Comparison of ENCODE assay signal across 19 cellular contexts in the genomic region with DNA sequence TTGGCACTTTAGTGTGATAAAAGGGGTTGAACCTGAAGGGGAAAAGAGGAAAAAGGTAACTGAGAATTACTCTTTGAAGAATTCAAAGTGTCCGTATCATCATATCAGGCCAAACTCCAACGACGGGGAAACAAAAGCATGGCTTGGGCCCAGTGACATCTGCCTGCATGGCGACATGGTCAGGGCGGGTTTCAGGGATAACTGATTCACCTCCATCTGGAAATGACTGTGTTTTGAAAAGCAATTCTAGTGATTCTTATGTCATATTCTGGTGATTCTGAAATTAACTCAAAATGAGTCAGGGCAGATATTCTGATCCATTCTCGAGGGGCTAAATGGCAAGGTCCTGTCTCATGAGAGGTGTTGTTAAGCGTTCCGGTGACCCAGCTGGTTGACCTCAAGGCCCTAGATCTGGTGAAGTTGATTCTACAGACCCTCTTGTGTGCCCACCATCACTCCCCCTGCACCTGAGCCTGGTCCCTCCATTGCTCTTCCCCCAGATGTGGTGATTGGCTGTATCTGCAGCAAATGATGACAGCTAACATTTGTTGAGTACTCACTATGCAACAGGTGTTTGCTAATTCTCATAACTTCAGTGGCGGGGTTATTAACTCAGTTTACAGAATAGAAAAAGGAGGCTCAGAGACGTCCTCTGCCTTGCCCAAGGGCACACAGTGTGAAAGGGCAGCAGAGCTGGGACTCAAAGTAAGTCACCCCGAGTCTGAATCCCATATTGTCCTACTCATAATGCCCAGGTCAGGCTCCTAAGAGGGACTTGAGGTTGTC.
"Had no signal": no experiment of that assay in that cellular context is flagged by ENCODE, and none has a peak within 500 bp of the region (broad histone marks: within the 10 kb centered on the region; RNA-seq: fewer than 3 reads in every experiment).

No MANE protein-coding gene starts in this region.

- H3K4me3 Mint-ChIP-seq: dendritic cell treated with granulocyte-macrophage colony-stimulating factor and Interleukin-4, amounts not matched to agents 40 ng/mL and 50 ng/mL, for 4 days; effector memory CD8-positive, alpha-beta T cell; nephron had no signal

- H3K36me3 Mint-ChIP-seq: naive B cell had no signal

- H3K27ac Mint-ChIP-seq: dendritic cell treated with granulocyte-macrophage colony-stimulating factor and Interleukin-4, amounts not matched to agents 40 ng/mL and 50 ng/mL, for 4 days; effector memory CD8-positive, alpha-beta T cell; naive B cell; nephron; progenitor cell of endocrine pancreas had no signal

- ATAC-seq: effector memory CD8-positive, alpha-beta T cell; gastrocnemius medialis; heart right ventricle; pancreas; right cardiac atrium had no signal

- H3K27me3 Mint-ChIP-seq: effector memory CD8-positive, alpha-beta T cell had no signal

- DNase-seq: effector memory CD8-positive, alpha-beta T cell; gastrocnemius medialis; heart right ventricle; hypothalamus; kidney glomerular epithelial cell; mesendoderm; naive B cell; occipital lobe; pancreas; right cardiac atrium; small intestine; stimulated activated CD4-positive, alpha-beta T cell treated with anti-CD3 and anti-CD28 coated beads, Interleukin-2, amount 100 ng/mL, for 24 hours; stimulated activated naive CD4-positive, alpha-beta T cell; stomach; substantia nigra; transverse colon had no signal

- H3K4me1 Mint-ChIP-seq: naive B cell had no signal

- H3K9me3 Mint-ChIP-seq: dendritic cell treated with granulocyte-macrophage colony-stimulating factor and Interleukin-4, amounts not matched to agents 40 ng/mL and 50 ng/mL, for 4 days; effector memory CD8-positive, alpha-beta T cell; naive B cell; nephron had no signal
